Comparison of ENCODE assay signal across 1 cellular context in genomic region chr22:46250035-46250782, GRCh38.
TF ChIP-seq lines count a peak whose summit lies in the region.

Gene CDPF1 (minus strand): TSS chr22:46250293. CDS start chr22:46248284, 2,009 bp downstream.

TF ChIP-seq in HepG2, 621 proteins besides CTCF, POLR2A, EP300 and RAD21 (continued from another document and continues in another):
- 0 out of 2 replicates have a peak, but pooled peaks have one; percentile 59 for TF ChIP-seq ZNF589 (CRISPR knock-in tag; conservative IDR thresholded peaks at IDR 0.05)
- TF ChIP-seq HNF1A (IDR thresholded peaks at IDR 0.05; ENCODE audit: low read depth), result no peak
- TF ChIP-seq HNF1A (CRISPR knock-in tag; IDR thresholded peaks at IDR 0.05; ENCODE audit: borderline replicate concordance), result peak; percentile 75; the same call in 1 of the 2 replicates
- peak; percentile 79 for TF ChIP-seq HNRNPLL (IDR thresholded peaks at IDR 0.05; ENCODE audit: low read depth, low read length, poor library complexity, severe bottlenecking)
- no peak for TF ChIP-seq HNRNPH1 (optimal IDR thresholded peaks at IDR 0.05; ENCODE audit: low read depth, low read length)
- TF ChIP-seq ZNF691 (CRISPR knock-in tag; IDR thresholded peaks at IDR 0.05; ENCODE audit: borderline replicate concordance, low read depth), result peak; percentile 91
- no peak for TF ChIP-seq ZNF496 (CRISPR knock-in tag; IDR thresholded peaks at IDR 0.05; ENCODE audit: insufficient replicate concordance)
- no peak for TF ChIP-seq USF2 (IDR thresholded peaks at IDR 0.05; ENCODE audit: low read depth, low read length)
- 0 out of 2 replicates have a peak, but pooled peaks have one; percentile 34 for TF ChIP-seq USF2 (CRISPR knock-in tag; IDR thresholded peaks at IDR 0.05; ENCODE audit: borderline replicate concordance)
- 0 out of 2 replicates have a peak, but pooled peaks have one; percentile 59 for TF ChIP-seq ZNF562 (CRISPR knock-in tag; IDR thresholded peaks at IDR 0.05; ENCODE audit: borderline replicate concordance)
- peak; percentile 5; the same call in 1 of the 2 replicates for TF ChIP-seq NAIF1 (CRISPR knock-in tag; IDR thresholded peaks at IDR 0.05; ENCODE audit: borderline replicate concordance)
- peak; percentile 35; the same call in 1 of the 2 replicates for TF ChIP-seq ZNF564 (CRISPR knock-in tag; IDR thresholded peaks at IDR 0.05)
- TF ChIP-seq ZSCAN9 (CRISPR knock-in tag; IDR thresholded peaks at IDR 0.05; ENCODE audit: borderline replicate concordance), result no peak
- peak; percentile 87 for TF ChIP-seq ZFY (CRISPR knock-in tag; IDR thresholded peaks at IDR 0.05)
- no peak for TF ChIP-seq HMG20A (CRISPR knock-in tag; IDR thresholded peaks at IDR 0.05; ENCODE audit: borderline replicate concordance)
- TF ChIP-seq TMF1 (CRISPR knock-in tag; IDR thresholded peaks at IDR 0.05; ENCODE audit: low read depth), result peak; percentile 45; the same call in 1 of the 2 replicates
- TF ChIP-seq HBP1 (CRISPR knock-in tag; IDR thresholded peaks at IDR 0.05; ENCODE audit: low read depth), result no peak
- peak; percentile 92 for TF ChIP-seq HES4 (CRISPR knock-in tag; IDR thresholded peaks at IDR 0.05; ENCODE audit: borderline replicate concordance)
- no peak for TF ChIP-seq ZBTB3 (CRISPR knock-in tag; IDR thresholded peaks at IDR 0.05; ENCODE audit: borderline replicate concordance, low read depth)
- no peak; the same call in 1 of the 2 replicates for TF ChIP-seq KDM4B (CRISPR knock-in tag; IDR thresholded peaks at IDR 0.05)
- TF ChIP-seq ZZZ3 (CRISPR knock-in tag; IDR thresholded peaks at IDR 0.05; ENCODE audit: borderline replicate concordance), result 0 out of 2 replicates have a peak, but pooled peaks have one; percentile 62
- peak; percentile 53; the same call in 1 of the 2 replicates for TF ChIP-seq ZNF788 (CRISPR knock-in tag; IDR thresholded peaks at IDR 0.05; ENCODE audit: borderline replicate concordance)
- no peak for TF ChIP-seq ZEB1 (IDR thresholded peaks at IDR 0.05; ENCODE audit: insufficient replicate concordance, low read depth)
- TF ChIP-seq ZNF646 (CRISPR knock-in tag; IDR thresholded peaks at IDR 0.05), result no peak
- TF ChIP-seq SATB2 (CRISPR knock-in tag; IDR thresholded peaks at IDR 0.05), result peak; percentile 87
- TF ChIP-seq ZBTB1 (CRISPR knock-in tag; IDR thresholded peaks at IDR 0.05; ENCODE audit: borderline replicate concordance), result no peak
- TF ChIP-seq BATF2 (CRISPR knock-in tag; IDR thresholded peaks at IDR 0.05), result peak; percentile 69; the same call in 1 of the 2 replicates
- TF ChIP-seq POGK (CRISPR knock-in tag; conservative IDR thresholded peaks at IDR 0.05), result peak; percentile 87
- TF ChIP-seq ZNF484 (CRISPR knock-in tag; IDR thresholded peaks at IDR 0.05; ENCODE audit: borderline replicate concordance, low read depth), result peak; percentile 83; the same call in 1 of the 2 replicates
- TF ChIP-seq ZNF263 (CRISPR knock-in tag; IDR thresholded peaks at IDR 0.05), result no peak
- TF ChIP-seq GRHL1 (CRISPR knock-in tag; conservative IDR thresholded peaks at IDR 0.05), result no peak
- no peak for TF ChIP-seq ZNF569 (CRISPR knock-in tag; IDR thresholded peaks at IDR 0.05; ENCODE audit: borderline replicate concordance)
- no peak; the same call in 1 of the 2 replicates for TF ChIP-seq ZNF260 (CRISPR knock-in tag; IDR thresholded peaks at IDR 0.05; ENCODE audit: borderline replicate concordance, low read depth)
- TF ChIP-seq CCAR2 (optimal IDR thresholded peaks at IDR 0.05; ENCODE audit: low read depth, low read length), result no peak
- TF ChIP-seq MAF1 (CRISPR knock-in tag; IDR thresholded peaks at IDR 0.05; ENCODE audit: borderline replicate concordance), result no peak
- no peak for TF ChIP-seq SETDB1 (CRISPR knock-in tag; IDR thresholded peaks at IDR 0.05; ENCODE audit: borderline replicate concordance)
